Comparison of ENCODE assay signal across 14 cellular contexts in genomic region chr1:18646091-18646775, GRCh38. TPM values are rescaled to one million over a fixed set of nuclear protein-coding genes. Genes with fewer than 3 reads are reported as not detected.
DNase-seq lines count a peak whose midpoint lies in the region; ATAC-seq, FAIRE-seq and TF ChIP-seq lines count a peak whose summit lies in the region.
"Had no signal": no experiment of that assay in that cellular context is flagged by ENCODE, and none has a peak within 500 bp of the region (broad histone marks: within the 10 kb centered on the region; RNA-seq: fewer than 3 reads in every experiment).

No MANE protein-coding gene starts in this region.

- no peaks in the 10 kb centered on the region for H3K79me2 ChIP-seq in H1 (ENCODE audit: control insufficient read depth in 1 of 2, insufficient read depth in 2 of 2, low read length in 2 of 2)
- no peaks in the 10 kb centered on the region for H3K79me2 ChIP-seq in osteoblast (ENCODE audit: insufficient read depth, low read length)

- no peak overlapping the region for H3K14ac ChIP-seq in H1 (ENCODE audit: insufficient read length)

- peaks cover 0 to 20% (median 14%) of the 10 kb centered on the region in 10 experiments; a peak in 13 of 20 replicates for H3K4me1 ChIP-seq in BLaER1 treated with 17β-estradiol and CSF1 and Interleukin-3, amounts not matched to agents 10 nM and 100 nM
- peaks cover 31 to 63% (median 38%) of the 10 kb centered on the region in 4 experiments for H3K4me1 ChIP-seq in H1 (replicated peaks in 1 of 4; ENCODE audit: control insufficient read depth in 3 of 4, insufficient read depth in 4 of 4, low read length in 3 of 4)
- H3K4me1 ChIP-seq in osteoblast (ENCODE audit: insufficient read depth, low read length): no peaks in the 10 kb centered on the region

- no peak for TF ChIP-seq EP300 in H1 (IDR thresholded peaks at IDR 0.05; ENCODE audit: borderline replicate concordance in 1 of 2, low read depth in 2 of 2, low read length in 2 of 2)

- POLR2A ChIA-PET in H1 (lab: Charles Lee; ENCODE audit: partially characterized antibody): interaction anchor here (0.8 to 5.6 kb wide), 3 partner anchors 14 to 169 kb away, joined by 3 to 56 read pairs (median 3); partner anchors contain the start of gene PAX7

- H3K36me3 ChIP-seq in BLaER1 treated with 17β-estradiol and CSF1 and Interleukin-3, amounts not matched to agents 10 nM and 100 nM: no peaks in the 10 kb centered on the region
- H3K36me3 ChIP-seq in H1 (ENCODE audit: control insufficient read depth in 2 of 4, insufficient read depth in 4 of 4, low read length in 3 of 4) (no peaks in the 10 kb centered on the region; a peak in 1 of 8 replicates), osteoblast (ENCODE audit: insufficient read depth, low read length) (no peaks in the 10 kb centered on the region)

- peak; percentile 36 for DNase-seq in GM10266 (ENCODE audit: extremely low spot score)
- DNase-seq in H1 (ENCODE audit: low read depth in 1 of 2, low spot score in 2 of 2): peak in 1 of 2 experiments; percentile 62
- peak; percentile 84 for DNase-seq in osteoblast (ENCODE audit: insufficient read length, low spot score, missing footprints)
- DNase-seq in NCI-H146 treated with DMSO at 0.1 percent for 48 hours (lab: John Stamatoyannopoulos, UW; ENCODE audit: unreplicated experiment): no peak
- no peak for DNase-seq in NCI-H526 (lab: John Stamatoyannopoulos, UW)
- DNase-seq in OCI-M1 (lab: John Stamatoyannopoulos, UW): no peak
- DNase-seq: CD4-positive, alpha-beta T cell; cerebellar nuclear complex had no signal

- no peak overlapping the region for H3K56ac ChIP-seq in H1 (replicated peaks; ENCODE audit: insufficient read length, low read depth, low read length)

- ATAC-seq in GM21717 (IDR thresholded peaks at IDR 0.05; ENCODE audit: unreplicated experiment): no peak
- ATAC-seq: esophagus mucosa had no signal

- H4K20me1 ChIP-seq in BLaER1 treated with 17β-estradiol and CSF1 and Interleukin-3, amounts not matched to agents 10 nM and 100 nM: peaks cover 0 to 86% (median 59%) of the 10 kb centered on the region in 11 experiments; a peak in 19 of 22 replicates
- H4K20me1 ChIP-seq in H1 (replicated peaks in 1 of 2; ENCODE audit: control insufficient read depth in 1 of 2, insufficient read depth in 2 of 2, low read length in 2 of 2): peaks cover 8 to 28% of the 10 kb centered on the region in 2 experiments
- H4K20me1 ChIP-seq in osteoblast (ENCODE audit: insufficient read depth, low read length): no peaks in the 10 kb centered on the region

- no peak overlapping the region for H4K5ac ChIP-seq in H1 (ENCODE audit: insufficient read length, low read depth, low read length)

- no peaks in the 10 kb centered on the region for H3K79me1 ChIP-seq in H1 (ENCODE audit: low read depth, low read length)

- peak overlapping the region in 9 of 11 experiments; percentile 23 to 82 (median 37); a peak in 11 of 22 replicates for H3K4me2 ChIP-seq in BLaER1 treated with 17β-estradiol and CSF1 and Interleukin-3, amounts not matched to agents 10 nM and 100 nM
- H3K4me2 ChIP-seq in H1 (ENCODE audit: insufficient read depth in 1 of 2, low read depth in 2 of 2, low read length in 2 of 2) (peak overlapping the region; percentile 24 to 59), osteoblast (ENCODE audit: insufficient read depth, low read length) (no peak overlapping the region)

- H2BK20ac ChIP-seq in H1 (ENCODE audit: low read length): no peak overlapping the region

- 4% methylated on average over 30 of the region's 32 CpGs; no CpG with 5 or more reads in 1 of the 2 experiments for WGBS in H1 (ENCODE audit: extremely low coverage in 1 of 2, insufficient coverage in 1 of 2, insufficient read length in 1 of 2, insufficient replicate concordance in 2 of 2, low coverage in 1 of 2, low lambda C conversion rate in 2 of 2, missing lambda C conversion rate in 1 of 2), 2 experiments

- H3K4me3 ChIP-seq in BLaER1 treated with 17β-estradiol and CSF1 and Interleukin-3, amounts not matched to agents 10 nM and 100 nM: peak overlapping the region in 4 of 10 experiments; percentile 32 to 42 (median 41); a peak in 7 of 20 replicates
- H3K4me3 ChIP-seq in H1 (ENCODE audit: extremely low read depth in 1 of 4, insufficient read depth in 2 of 4, low read depth in 3 of 4, low read length in 4 of 4) (peak overlapping the region in 1 of 4 experiments; percentile 48; a peak in 2 of 8 replicates), osteoblast (ENCODE audit: insufficient read depth, low read length) (no peak overlapping the region)

- no peak for FAIRE-seq in H1 (lab: Jason Lieb, UNC)
- FAIRE-seq: TTC549 had no signal

- H3K23me2 ChIP-seq in H1 (ENCODE audit: low read depth, low read length): peaks cover 9% of the 10 kb centered on the region; the same call in 1 of the 2 replicates

- H2AFZ ChIP-seq in H1 (ENCODE audit: low read length): no peak overlapping the region
- H2AFZ ChIP-seq in osteoblast (ENCODE audit: low read length): no peak overlapping the region

- H2BK5ac ChIP-seq in H1 (ENCODE audit: low read depth, low read length): no peak overlapping the region

- TF ChIP-seq POLR2A in H1 (IDR thresholded peaks at IDR 0.05; ENCODE audit: control extremely low read depth in 1 of 2, low read depth in 2 of 2, low read length in 2 of 2): no peak

- 0 out of 22 replicates have a peak overlapping the region, but pooled peaks of 1 of the 11 experiments have one; percentile 38 for H3K9ac ChIP-seq in BLaER1 treated with 17β-estradiol and CSF1 and Interleukin-3, amounts not matched to agents 10 nM and 100 nM
- no peak overlapping the region for H3K9ac ChIP-seq in H1 (replicated peaks in 1 of 4; ENCODE audit: extremely low read depth in 1 of 4, low read depth in 3 of 4, low read length in 3 of 4)

- CTCF ChIA-PET in H1 (lab: Charles Lee; ENCODE audit: partially characterized antibody): interaction anchor here (0.6 to 3.8 kb wide), 7 partner anchors 12 to 150 kb away, joined by 3 to 20 read pairs (median 4); no protein-coding TSS in a partner anchor

- H2BK15ac ChIP-seq in H1 (ENCODE audit: low read length): no peak overlapping the region

- no peak overlapping the region for H3K4ac ChIP-seq in H1 (replicated peaks; ENCODE audit: insufficient read length, low read depth, low read length)

- no peak overlapping the region for H2AK5ac ChIP-seq in H1 (ENCODE audit: low read depth, low read length)

- TF ChIP-seq RAD21 in H1 (IDR thresholded peaks at IDR 0.05 in 1 of 2, conservative IDR thresholded peaks at IDR 0.05 in 1 of 2; ENCODE audit: low read depth in 2 of 2, low read length in 2 of 2): no peak

- H4K8ac ChIP-seq in H1 (ENCODE audit: extremely low read depth, insufficient read depth, low read length): no peak overlapping the region

- H4K91ac ChIP-seq in H1 (replicated peaks; ENCODE audit: insufficient read length, low read length): no peak overlapping the region

- H3K23ac ChIP-seq in H1 (ENCODE audit: insufficient read length): no peak overlapping the region

- H3K27ac ChIP-seq in BLaER1 treated with 17β-estradiol and CSF1 and Interleukin-3, amounts not matched to agents 10 nM and 100 nM: no peak overlapping the region
- H3K27ac ChIP-seq in H1 (ENCODE audit: low read depth, low read length) (no peak overlapping the region), osteoblast (ENCODE audit: low read depth, low read length) (no peak overlapping the region)

- H3K27me3 ChIP-seq in BLaER1 treated with 17β-estradiol and CSF1 and Interleukin-3, amounts not matched to agents 10 nM and 100 nM: peaks cover 99 to 100% (median 100%) of the 10 kb centered on the region in 11 experiments
- peaks cover 79 to 97% (median 93%) of the 10 kb centered on the region in 4 experiments for H3K27me3 ChIP-seq in H1 (replicated peaks in 1 of 4; ENCODE audit: control insufficient read depth in 3 of 4, extremely low read depth in 1 of 4, insufficient read depth in 3 of 4, low read length in 3 of 4)
- H3K27me3 ChIP-seq in osteoblast (ENCODE audit: insufficient read depth, low read length): peaks cover 82% of the 10 kb centered on the region

- TF ChIP-seq CTCF in GM10266 (IDR thresholded peaks at IDR 0.05; ENCODE audit: control insufficient read depth, insufficient read depth, low read depth, missing control alignments) (no peak), H1 (IDR thresholded peaks at IDR 0.05; ENCODE audit: control extremely low read depth in 1 of 3, insufficient read depth in 1 of 3, low read depth in 1 of 3, low read length in 3 of 3) (no peak), osteoblast (IDR thresholded peaks at IDR 0.05; ENCODE audit: extremely low read depth, low read depth, low read length) (no peak)

- H3K9me3 ChIP-seq in BLaER1 treated with 17β-estradiol and CSF1 and Interleukin-3, amounts not matched to agents 10 nM and 100 nM (replicated peaks in 1 of 11): peaks cover 0 to 6% (median 0%) of the 10 kb centered on the region in 11 experiments; a peak in 2 of 22 replicates
- H3K9me3 ChIP-seq in H1 (ENCODE audit: insufficient read depth in 2 of 2, low read depth in 1 of 2, low read length in 1 of 2) (no peaks in the 10 kb centered on the region), osteoblast (ENCODE audit: low read depth, low read length) (no peaks in the 10 kb centered on the region)

- H2BK120ac ChIP-seq in H1 (replicated peaks; ENCODE audit: low read depth, low read length): no peak overlapping the region

- H2BK12ac ChIP-seq in H1 (ENCODE audit: low read depth, low read length): no peak overlapping the region

- no peak overlapping the region for H3K18ac ChIP-seq in H1 (ENCODE audit: extremely low read depth, low read length)

TF ChIP-seq in H1, 55 proteins besides CTCF, POLR2A, EP300 and RAD21 (continues in another document):
- TF ChIP-seq EZH2 (IDR thresholded peaks at IDR 0.05; ENCODE audit: low read depth, low read length, severe bottlenecking) (peak; percentile 85), KDM4A (IDR thresholded peaks at IDR 0.05; ENCODE audit: low read depth, low read length, severe bottlenecking) (no peak), SIN3A (conservative IDR thresholded peaks at IDR 0.05 in 1 of 2, IDR thresholded peaks at IDR 0.05 in 1 of 2; ENCODE audit: low read depth in 1 of 2, low read length in 2 of 2) (no peak), SP2 (IDR thresholded peaks at IDR 0.05; ENCODE audit: low read length) (no peak), BACH1 (IDR thresholded peaks at IDR 0.05; ENCODE audit: low read length) (no peak), SUZ12 (IDR thresholded peaks at IDR 0.05; ENCODE audit: low read length) (peak; percentile 72)

RNA-seq across cellular contexts. Expression of gene PAX7, which starts 15.6 kb away (rescaled TPM):
- total RNA-seq in H1 (2021; fragmentation: NEBNext Ultra II Directional; extraction: Animal tissue kit (Norgen Biotek cat#: 25700)): not detected in 2 replicates
- 0.02 TPM in 1 of 2 replicates, not detected in the other for polyA plus RNA-seq in H1 (2011; rRNA removed)
- polyA plus RNA-seq in H1 (2011; cell fraction: cytosol; rRNA removed): 0.03 TPM
- 0.03 TPM for polyA plus RNA-seq in H1 (2011; cell fraction: nucleus; rRNA removed)
- polyA plus RNA-seq in H1 (2012, experiment 1 of 2): 0.03 to 0.08 TPM in 2 of 4 replicates, not detected in the others
- polyA plus RNA-seq in H1 (2012, experiment 2 of 2): 0.07 TPM
- 0.02 TPM for polyA plus RNA-seq in H1 (2013, experiment 1 of 2)
- polyA plus RNA-seq in H1 (2013, experiment 2 of 2): 0.02 TPM
- 0.13 TPM in 1 of 2 replicates, not detected in the other for polyA minus RNA-seq in H1 (2011; rRNA and poly(A)+ RNA removed)
- not detected for polyA minus RNA-seq in H1 (2011; cell fraction: cytosol; rRNA and poly(A)+ RNA removed)
- 0.40 TPM for polyA minus RNA-seq in H1 (2011; cell fraction: nucleus; rRNA and poly(A)+ RNA removed)
- total RNA-seq in osteoblast: not detected in 2 replicates
- total RNA-seq: CD4-positive, alpha-beta T cell; esophagus mucosa; mucosa of gallbladder had no signal
- polyA plus RNA-seq: IgD-negative memory B cell had no signal

Comparison
In these comparisons a context has a peak if more than half of its experiments do, and no peak if none do; other contexts are left out.
1. DNase-seq: peak in GM10266 (single experiment) and osteoblast (single experiment); none in NCI-H146 treated with DMSO at 0.1 percent for 48 hours (single experiment), NCI-H526 (0 of 2) and OCI-M1 (single experiment).